In the genomic region with DNA sequence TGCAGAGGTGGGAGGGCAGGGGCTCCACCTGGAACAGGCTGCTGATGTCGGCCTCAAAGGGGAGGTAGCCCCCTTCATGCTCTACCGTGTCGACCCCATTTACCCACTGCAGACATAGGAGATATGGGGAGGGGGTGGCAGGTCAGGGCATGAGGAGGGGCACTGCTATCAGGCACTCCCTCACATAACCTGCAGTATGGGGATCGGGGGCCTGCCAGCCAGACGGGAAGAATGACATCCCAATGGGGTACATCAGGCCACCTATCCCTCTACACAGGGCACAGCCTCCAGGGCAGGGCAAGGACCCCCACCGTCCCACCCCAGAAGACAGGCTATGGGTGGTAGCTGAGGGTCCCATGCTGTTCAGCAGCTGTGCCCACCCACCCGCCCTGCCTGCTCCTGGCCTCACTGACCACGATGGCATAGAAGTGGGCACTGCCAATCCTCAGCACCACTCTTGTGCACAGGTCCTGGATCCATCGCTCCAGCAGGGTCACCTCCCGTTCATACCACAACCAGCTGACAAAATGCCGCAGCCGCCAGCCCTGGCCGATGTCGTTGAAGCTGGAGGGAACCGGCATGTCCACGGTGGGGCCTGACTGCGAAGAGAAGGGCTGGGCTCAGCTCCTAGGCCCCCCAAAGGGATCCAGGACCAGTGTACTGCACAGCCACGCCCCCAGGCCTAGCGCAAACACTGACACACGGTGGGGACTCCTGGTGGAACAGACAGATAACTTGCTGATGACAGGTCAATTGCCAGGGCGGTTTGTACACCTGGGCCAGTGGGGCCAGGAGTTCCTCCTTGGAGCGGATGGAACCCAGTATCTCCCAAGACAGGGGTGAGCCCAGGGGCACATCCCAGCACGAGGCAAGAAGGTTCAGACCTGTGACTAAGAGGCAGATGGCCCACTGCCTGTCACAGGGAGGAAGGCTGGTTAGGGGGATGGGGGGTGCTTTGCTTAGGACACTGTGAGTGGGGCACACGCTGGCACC, we compare ENCODE assay signal across 16 cellular contexts. TPM values are rescaled to one million over a fixed set of nuclear protein-coding genes. Genes with fewer than 3 reads are reported as not detected.
DNase-seq lines count a peak whose midpoint lies in the region; ATAC-seq lines count a peak whose summit lies in the region.
"Had no signal": no experiment of that assay in that cellular context is flagged by ENCODE, and none has a peak within 500 bp of the region (broad histone marks: within the 10 kb centered on the region; RNA-seq: fewer than 3 reads in every experiment).

No MANE protein-coding gene starts in this region.

- H3K4me1 Mint-ChIP-seq in stimulated activated naive CD8-positive, alpha-beta T cell treated with anti-CD3 and anti-CD28 coated beads, Interleukin-15, Interleukin-2, amounts not matched to agents 100 ng/mL and 50 ng/mL, for 24 hours (ENCODE audit: low read depth): peaks cover 35% of the 10 kb centered on the region
- peaks cover 23% of the 10 kb centered on the region for H3K4me1 Mint-ChIP-seq in activated CD8-positive, alpha-beta T cell treated with anti-CD3 and anti-CD28 coated beads, Interleukin-2, amount 10 ng/mL, durations not matched to agents 7 days and 5 days (ENCODE audit: low read depth)

- CTCF ChIA-PET in activated CD8-positive, alpha-beta T cell treated with anti-CD3 and anti-CD28 coated beads, Interleukin-2, amount 10 ng/mL, durations not matched to agents 7 days and 5 days (lab: Charles Lee): interaction anchor here (1.8 to 2.9 kb wide), 2 partner anchors 18 kb away, joined by 6 to 11 read pairs; no protein-coding TSS in a partner anchor

- peak overlapping the region; percentile 55 for H3K27ac Mint-ChIP-seq in stimulated activated naive CD8-positive, alpha-beta T cell treated with anti-CD3 and anti-CD28 coated beads, Interleukin-15, Interleukin-2, amounts not matched to agents 100 ng/mL and 50 ng/mL, for 24 hours
- H3K27ac Mint-ChIP-seq in activated CD8-positive, alpha-beta T cell treated with anti-CD3 and anti-CD28 coated beads, Interleukin-2, amount 10 ng/mL, durations not matched to agents 7 days and 5 days: peak overlapping the region; percentile 57

- no peak for ATAC-seq in stimulated activated naive CD8-positive, alpha-beta T cell treated with anti-CD3 and anti-CD28 coated beads, Interleukin-15, Interleukin-2, amounts not matched to agents 100 U/mL and 50 U/mL, for 24 hours
- no peak for ATAC-seq in activated CD8-positive, alpha-beta T cell treated with anti-CD3 and anti-CD28 coated beads, Interleukin-2, amount 10 ng/mL, durations not matched to agents 7 days and 5 days
- no peak for ATAC-seq in HG03039 (IDR thresholded peaks at IDR 0.05; ENCODE audit: unreplicated experiment)
- ATAC-seq: activated CD4-positive, CD25-positive, alpha-beta regulatory T cell treated with anti-CD3 and anti-CD28 coated beads, Interleukin-2, amount 50 U/mL, for 24 hours had no signal

- H3K4me3 ChIP-seq in H7 (ENCODE audit: insufficient read depth, low read depth, low read length): no peak overlapping the region
- H3K4me3 ChIP-seq: SJSA1 had no signal

- H3K27me3 Mint-ChIP-seq in stimulated activated naive CD8-positive, alpha-beta T cell treated with anti-CD3 and anti-CD28 coated beads, Interleukin-15, Interleukin-2, amounts not matched to agents 100 ng/mL and 50 ng/mL, for 24 hours: no peaks in the 10 kb centered on the region
- H3K27me3 Mint-ChIP-seq in activated CD8-positive, alpha-beta T cell treated with anti-CD3 and anti-CD28 coated beads, Interleukin-2, amount 10 ng/mL, durations not matched to agents 7 days and 5 days (ENCODE audit: low read depth): no peaks in the 10 kb centered on the region

- peaks cover 26% of the 10 kb centered on the region for H3K36me3 Mint-ChIP-seq in stimulated activated naive CD8-positive, alpha-beta T cell treated with anti-CD3 and anti-CD28 coated beads, Interleukin-15, Interleukin-2, amounts not matched to agents 100 ng/mL and 50 ng/mL, for 24 hours (ENCODE audit: low read depth)
- peaks cover 34% of the 10 kb centered on the region for H3K36me3 Mint-ChIP-seq in activated CD8-positive, alpha-beta T cell treated with anti-CD3 and anti-CD28 coated beads, Interleukin-2, amount 10 ng/mL, durations not matched to agents 7 days and 5 days (ENCODE audit: low read depth)

- no peaks in the 10 kb centered on the region for H3K9me3 Mint-ChIP-seq in stimulated activated naive CD8-positive, alpha-beta T cell treated with anti-CD3 and anti-CD28 coated beads, Interleukin-15, Interleukin-2, amounts not matched to agents 100 ng/mL and 50 ng/mL, for 24 hours
- no peaks in the 10 kb centered on the region for H3K9me3 Mint-ChIP-seq in activated CD8-positive, alpha-beta T cell treated with anti-CD3 and anti-CD28 coated beads, Interleukin-2, amount 10 ng/mL, durations not matched to agents 7 days and 5 days (ENCODE audit: insufficient read depth)

- H3K27me3 ChIP-seq in H7 (ENCODE audit: control insufficient read depth, insufficient read depth, low read length): no peaks in the 10 kb centered on the region; the same call in 1 of the 2 replicates
- H3K27me3 ChIP-seq: SJSA1 had no signal

- peak overlapping the region; percentile 76 for H3K4me3 Mint-ChIP-seq in stimulated activated naive CD8-positive, alpha-beta T cell treated with anti-CD3 and anti-CD28 coated beads, Interleukin-15, Interleukin-2, amounts not matched to agents 100 ng/mL and 50 ng/mL, for 24 hours
- peak overlapping the region; percentile 75 for H3K4me3 Mint-ChIP-seq in activated CD8-positive, alpha-beta T cell treated with anti-CD3 and anti-CD28 coated beads, Interleukin-2, amount 10 ng/mL, durations not matched to agents 7 days and 5 days

- peaks cover 5% of the 10 kb centered on the region for H3K36me3 ChIP-seq in H7 (replicated peaks; ENCODE audit: control insufficient read depth, insufficient read depth, low read length)

- POLR2A ChIA-PET in activated CD8-positive, alpha-beta T cell treated with anti-CD3 and anti-CD28 coated beads, Interleukin-2, amount 10 ng/mL, durations not matched to agents 7 days and 5 days (lab: Charles Lee): interaction anchor here (5.0 kb wide), 1 partner anchor 19 kb away, joined by 41 read pairs; no protein-coding TSS in a partner anchor

- DNase-seq in stimulated activated naive CD8-positive, alpha-beta T cell treated with anti-CD3 and anti-CD28 coated beads, Interleukin-15, Interleukin-2, amounts not matched to agents 100 U/mL and 50 U/mL, for 24 hours: no peak
- DNase-seq in activated CD8-positive, alpha-beta T cell treated with anti-CD3 and anti-CD28 coated beads, Interleukin-2, amount 10 ng/mL, durations not matched to agents 7 days and 5 days: no peak
- DNase-seq in mesenteric fat pad (ENCODE audit: low spot score) (peak; percentile 87), NCI-H1417 treated with DMSO at 0.1 percent for 48 hours (lab: John Stamatoyannopoulos, UW) (no peak), NOMO-1 treated with dmso at 0.1 percent for 144 hours (lab: John Stamatoyannopoulos, UW; ENCODE audit: unreplicated experiment) (no peak), H7 (no peak)
- DNase-seq: amniotic stem cell, foreskin fibroblast, NCI-H146, NCI-H82, nucleus accumbens had no signal

RNA-seq across cellular contexts. Expression of a gene that starts 24.1 kb away (rescaled TPM):
- total RNA-seq in activated CD8-positive, alpha-beta T cell treated with anti-CD3 and anti-CD28 coated beads, Interleukin-2, amount 10 ng/mL, durations not matched to agents 7 days and 5 days: 10 to 100 TPM; 34.0 to 38.5 TPM
- 1.5 TPM for total RNA-seq in mesenteric fat pad
- total RNA-seq in H7 (2014; rRNA removed; shearing (Covaris generic)): not detected in 2 replicates
- total RNA-seq: dermis microvascular lymphatic vessel endothelial cell, SJSA1 had no signal

RNA-seq across cellular contexts. Expression of a gene that starts 36.0 kb away (rescaled TPM):
- 1 to 10 TPM; 2.1 to 2.2 TPM for total RNA-seq in activated CD8-positive, alpha-beta T cell treated with anti-CD3 and anti-CD28 coated beads, Interleukin-2, amount 10 ng/mL, durations not matched to agents 7 days and 5 days
- 7.8 TPM for total RNA-seq in mesenteric fat pad
- 1.7 and 2.3 TPM in 2 replicates for total RNA-seq in H7 (2014; rRNA removed; shearing (Covaris generic))

RNA-seq across cellular contexts. Expression of a gene that starts 39.3 kb away (rescaled TPM):
- total RNA-seq in activated CD8-positive, alpha-beta T cell treated with anti-CD3 and anti-CD28 coated beads, Interleukin-2, amount 10 ng/mL, durations not matched to agents 7 days and 5 days: not detected
- total RNA-seq in mesenteric fat pad: not detected
- not detected in 2 replicates for total RNA-seq in H7 (2014; rRNA removed; shearing (Covaris generic))
- total RNA-seq: dermis microvascular lymphatic vessel endothelial cell, SJSA1 had no signal

RNA-seq across cellular contexts. Expression of a gene that starts 47.9 kb away (rescaled TPM):
- total RNA-seq in activated CD8-positive, alpha-beta T cell treated with anti-CD3 and anti-CD28 coated beads, Interleukin-2, amount 10 ng/mL, durations not matched to agents 7 days and 5 days: 1 to 10 TPM in 1 of 2 experiments, under 1 TPM in 1; 0.81 to 1.4 TPM
- total RNA-seq in mesenteric fat pad: not detected
- 1.8 and 3.7 TPM in 2 replicates for total RNA-seq in H7 (2014; rRNA removed; shearing (Covaris generic))
- total RNA-seq: SJSA1 had no signal

RNA-seq across cellular contexts. Expression of a gene that starts 52.9 kb away (rescaled TPM):
- total RNA-seq in activated CD8-positive, alpha-beta T cell treated with anti-CD3 and anti-CD28 coated beads, Interleukin-2, amount 10 ng/mL, durations not matched to agents 7 days and 5 days: 100 to 1,000 TPM; 134 to 140 TPM
- 357 TPM for total RNA-seq in mesenteric fat pad
- 55.6 and 60.9 TPM in 2 replicates for total RNA-seq in H7 (2014; rRNA removed; shearing (Covaris generic))

Comparison
In these comparisons a context has a peak if more than half of its experiments do, and no peak if none do; other contexts are left out.
1. RNA of a gene that starts 24.1 kb away (total RNA-seq): 34.0 to 38.5 TPM in activated CD8-positive, alpha-beta T cell treated with anti-CD3 and anti-CD28 coated beads, Interleukin-2, amount 10 ng/mL, durations not matched to agents 7 days and 5 days; 1.5 TPM in mesenteric fat pad (single experiment) and not detected in H7; every median in the first group is over 10 times any median in the second.